24 cellular contexts compared by ENCODE assay signal in genomic region chr3:149227591-149228268, GRCh38. TPM values are rescaled to one million over a fixed set of nuclear protein-coding genes. Genes with fewer than 3 reads are reported as not detected.
"Had no signal": no experiment of that assay in that cellular context is flagged by ENCODE, and none has a peak within 500 bp of the region (broad histone marks: within the 10 kb centered on the region; RNA-seq: fewer than 3 reads in every experiment).

No MANE protein-coding gene starts in this region.

- H3K9me3 ChIP-seq: MG63 had no signal

- ATAC-seq: activated CD8-positive, alpha-beta memory T cell treated with anti-CD3 and anti-CD28 coated beads, Interleukin-2, amount 10 ng/mL, durations not matched to agents 7 days and 5 days had no signal

- H3K4me3 ChIP-seq: cardiac muscle cell, MG63 had no signal

- DNase-seq: activated CD4-positive, alpha-beta T cell treated with anti-CD3 and anti-CD28 coated beads for 48 hours; activated CD4-positive, alpha-beta T cell treated with anti-CD3 and anti-CD28 coated beads, Interleukin-2, amount 50 U/mL, for 4 hours; activated CD4-positive, CD25-positive, alpha-beta regulatory T cell treated with anti-CD3 and anti-CD28 coated beads, Interleukin-2, amount 50 U/mL, for 72 hours; activated CD8-positive, alpha-beta memory T cell treated with anti-CD3 and anti-CD28 coated beads, Interleukin-2, amount 10 ng/mL, durations not matched to agents 7 days and 5 days; activated effector memory CD4-positive, alpha-beta T cell treated with Interleukin-2 at 50 U/mL for 16 hours; activated naive CD4-positive, alpha-beta T cell; activated T-cell treated with anti-CD3 and anti-CD28 coated beads, Interleukin-2, amount 50 U/mL, for 24 hours; amygdala; brain microvascular endothelial cell; MG63; MV-4-11; NCI-H1092 treated with DMSO at 0.1 percent for 48 hours; NCI-H1417 treated with DMSO at 0.1 percent for 48 hours; NCI-H1694; NCI-H2029 treated with DMSO at 0.1 percent for 48 hours; NCI-H345; NCI-H510A; NCI-H526 treated with DMSO at 0.1 percent for 48 hours; NK-92 treated with Interleukin-12 subunit alpha and Interleukin-12 subunit beta, amount 100 ng/mL, for 24 hours; OCI-M1; SHP77 treated with DMSO at 0.1 percent for 48 hours had no signal

- H3K27me3 ChIP-seq: brain microvascular endothelial cell, cardiac muscle cell, MG63 had no signal

- H3K36me3 ChIP-seq: brain microvascular endothelial cell, cardiac muscle cell, MG63 had no signal

- H3K27ac ChIP-seq: brain microvascular endothelial cell, cardiac muscle cell, KMS-11 had no signal

- H3K9ac ChIP-seq: KMS-11 had no signal

- H3K4me2 ChIP-seq: KMS-11 had no signal

RNA-seq across cellular contexts. Expression of gene CP, which starts 6.1 kb away (rescaled TPM):
- total RNA-seq: activated CD8-positive, alpha-beta memory T cell treated with anti-CD3 and anti-CD28 coated beads, Interleukin-2, amount 10 ng/mL, durations not matched to agents 7 days and 5 days; activated T-helper 1 cell treated with anti-CD3 and anti-CD28 coated beads, Interleukin-12 subunit alpha, Interleukin-12 subunit beta, Interleukin-2, Interleukin-4 antibody, amounts not matched to agents 30 ng/mL and 10 ng/mL and 1 ng/mL, durations not matched to agents 14 hours and 24 hours and 36 hours had no signal
- polyA plus RNA-seq: cardiac muscle cell had no signal
